Comparison of ENCODE assay signal across 26 cellular contexts in genomic region chr17:2909853-2910234, GRCh38.
DNase-seq lines count a peak whose midpoint lies in the region; ATAC-seq, FAIRE-seq and TF ChIP-seq lines count a peak whose summit lies in the region.
"Had no signal": no experiment of that assay in that cellular context is flagged by ENCODE, and none has a peak within 500 bp of the region (broad histone marks: within the 10 kb centered on the region; RNA-seq: fewer than 3 reads in every experiment).

No MANE protein-coding gene starts in this region.

- TF ChIP-seq CTCF in NB4 (IDR thresholded peaks at IDR 0.05; ENCODE audit: low read depth, low read length) (no peak), H1 (IDR thresholded peaks at IDR 0.05; ENCODE audit: control extremely low read depth in 1 of 3, insufficient read depth in 1 of 3, low read depth in 1 of 3, low read length in 3 of 3) (no peak), nephron progenitor cell (IDR thresholded peaks at IDR 0.05) (no peak)

- H4K5ac ChIP-seq in H1 (ENCODE audit: insufficient read length, low read depth, low read length), result no peak overlapping the region

- H3K27ac ChIP-seq in H1 (ENCODE audit: low read depth, low read length), result no peak overlapping the region
- H3K27ac ChIP-seq: ascending aorta, PC-9 had no signal

- no peak overlapping the region for H3K4ac ChIP-seq in H1 (replicated peaks; ENCODE audit: insufficient read length, low read depth, low read length)

- no peak overlapping the region for H3K56ac ChIP-seq in H1 (replicated peaks; ENCODE audit: insufficient read length, low read depth, low read length)

- H2BK15ac ChIP-seq in H1 (ENCODE audit: low read length), result no peak overlapping the region; the same call in 1 of the 2 replicates

- TF ChIP-seq EP300 in H1 (IDR thresholded peaks at IDR 0.05; ENCODE audit: borderline replicate concordance in 1 of 2, low read depth in 2 of 2, low read length in 2 of 2), result no peak

- H3K4me1 Mint-ChIP-seq in nephron progenitor cell, result peaks cover 55% of the 10 kb centered on the region

- CTCF ChIA-PET in H1 (lab: Charles Lee; ENCODE audit: partially characterized antibody), result interaction anchor here (0.9 to 1.1 kb wide), 3 partner anchors 11 to 83 kb away, joined by 3 to 4 read pairs (median 4); no protein-coding TSS in a partner anchor

- no peak overlapping the region for H3K4me2 ChIP-seq in H1 (ENCODE audit: insufficient read depth in 1 of 2, low read depth in 2 of 2, low read length in 2 of 2)
- H3K4me2 ChIP-seq: PC-9, smooth muscle cell had no signal

- no peak overlapping the region for H2BK120ac ChIP-seq in H1 (replicated peaks; ENCODE audit: low read depth, low read length)

- TF ChIP-seq RAD21 in H1 (IDR thresholded peaks at IDR 0.05 in 1 of 2, conservative IDR thresholded peaks at IDR 0.05 in 1 of 2; ENCODE audit: low read depth in 2 of 2, low read length in 2 of 2), result no peak

- DNase-seq in A172 (ENCODE audit: low spot score), result peak; percentile 12
- DNase-seq in NB4 (ENCODE audit: low read depth), result peak; percentile 45
- no peak for DNase-seq in H1 (ENCODE audit: low read depth in 1 of 2, low spot score in 2 of 2)
- no peak for DNase-seq in nephron progenitor cell
- no peak for DNase-seq in inferior parietal cortex (ENCODE audit: extremely low spot score)
- DNase-seq in NCI-H748 treated with DMSO at 0.1 percent for 48 hours (lab: John Stamatoyannopoulos, UW), result no peak
- no peak for DNase-seq in HCEC 1CT
- DNase-seq: activated CD4-positive, alpha-beta T cell treated with anti-CD3 and anti-CD28 coated beads for 36 hours; C1 segment of cervical spinal cord; central memory CD4-positive, alpha-beta T cell; DMS 273 treated with DMSO at 0.1 percent for 48 hours; dorsolateral prefrontal cortex; head of caudate nucleus; NCI-H187; PC-9; SHP77 treated with DMSO at 0.1 percent for 48 hours had no signal

- WGBS in H1 (ENCODE audit: extremely low coverage in 1 of 2, insufficient coverage in 1 of 2, insufficient read length in 1 of 2, insufficient replicate concordance in 2 of 2, low coverage in 1 of 2, low lambda C conversion rate in 2 of 2, missing lambda C conversion rate in 1 of 2), 2 experiments, result 92% methylated on average over 4 of the region's 4 CpGs; no CpG with 5 or more reads in 1 of the 2 experiments

- H4K8ac ChIP-seq in H1 (ENCODE audit: extremely low read depth, insufficient read depth, low read length), result no peak overlapping the region

- TF ChIP-seq POLR2A in NB4 (IDR thresholded peaks at IDR 0.05; ENCODE audit: extremely low read depth, insufficient read length), result no peak
- no peak for TF ChIP-seq POLR2A in H1 (IDR thresholded peaks at IDR 0.05; ENCODE audit: control extremely low read depth in 1 of 2, low read depth in 2 of 2, low read length in 2 of 2)

- no peak overlapping the region for H3K14ac ChIP-seq in H1 (ENCODE audit: insufficient read length)

- H3K9me3 Mint-ChIP-seq in nephron progenitor cell, result peaks cover 4% of the 10 kb centered on the region

- ATAC-seq in GM19328 (IDR thresholded peaks at IDR 0.05; ENCODE audit: unreplicated experiment), result no peak
- ATAC-seq: activated CD4-positive, alpha-beta T cell treated with anti-CD3 and anti-CD28 coated beads for 36 hours; activated T-cell treated with anti-CD3 and anti-CD28 coated beads, Interleukin-2, amount 50 U/mL, for 72 hours; left lobe of liver had no signal

- H2AFZ ChIP-seq in H1 (ENCODE audit: low read length), result no peak overlapping the region
- H2AFZ ChIP-seq: PC-9 had no signal

- H3K27me3 Mint-ChIP-seq in nephron progenitor cell (ENCODE audit: low read depth, poor library complexity), result peaks cover 11% of the 10 kb centered on the region
- H3K27me3 Mint-ChIP-seq: activated CD4-positive, alpha-beta T cell treated with anti-CD3 and anti-CD28 coated beads for 36 hours had no signal

- H3K27ac Mint-ChIP-seq in nephron progenitor cell, result peak overlapping the region; percentile 81
- H3K27ac Mint-ChIP-seq: activated CD4-positive, alpha-beta T cell treated with anti-CD3 and anti-CD28 coated beads for 36 hours; activated naive CD4-positive, alpha-beta T cell treated with anti-CD3 and anti-CD28 coated beads, Interleukin-2, amount 50 U/mL, for 72 hours; activated T-cell treated with anti-CD3 and anti-CD28 coated beads, Interleukin-2, amount 50 U/mL, for 72 hours; mesothelial cell of epicardium had no signal

- peaks cover 0 to 3% (median 0%) of the 10 kb centered on the region in 4 experiments; a peak in 1 of 7 replicates for H3K4me1 ChIP-seq in H1 (replicated peaks in 1 of 4; ENCODE audit: control insufficient read depth in 3 of 4, insufficient read depth in 4 of 4, low read length in 3 of 4)
- H3K4me1 ChIP-seq: ascending aorta, transverse colon had no signal

- peaks cover 0 to 7% of the 10 kb centered on the region in 2 experiments; a peak in 1 of 4 replicates for H3K79me2 ChIP-seq in H1 (ENCODE audit: control insufficient read depth in 1 of 2, insufficient read depth in 2 of 2, low read length in 2 of 2)

- no peaks in the 10 kb centered on the region for H3K27me3 ChIP-seq in H1 (replicated peaks in 1 of 4; ENCODE audit: control insufficient read depth in 3 of 4, extremely low read depth in 1 of 4, insufficient read depth in 3 of 4, low read length in 3 of 4)
- H3K27me3 ChIP-seq: ascending aorta, dorsolateral prefrontal cortex, transverse colon had no signal

- no peak overlapping the region for H3K23ac ChIP-seq in H1 (ENCODE audit: insufficient read length)

- H3K18ac ChIP-seq in H1 (ENCODE audit: extremely low read depth, low read length), result no peak overlapping the region

- no peak overlapping the region for H2BK12ac ChIP-seq in H1 (ENCODE audit: low read depth, low read length)

- no peak overlapping the region for H2AK5ac ChIP-seq in H1 (ENCODE audit: low read depth, low read length)

- peak overlapping the region; percentile 8; the same call in 1 of the 2 replicates for H2BK5ac ChIP-seq in H1 (ENCODE audit: low read depth, low read length)

- no peaks in the 10 kb centered on the region for H3K23me2 ChIP-seq in H1 (ENCODE audit: low read depth, low read length)

- no peak overlapping the region for H3K4me3 Mint-ChIP-seq in nephron progenitor cell
- H3K4me3 Mint-ChIP-seq: activated CD4-positive, alpha-beta T cell treated with anti-CD3 and anti-CD28 coated beads for 36 hours; activated T-cell treated with anti-CD3 and anti-CD28 coated beads, Interleukin-2, amount 50 U/mL, for 72 hours; mesothelial cell of epicardium had no signal

- no peak overlapping the region for H4K91ac ChIP-seq in H1 (replicated peaks; ENCODE audit: insufficient read length, low read length)

- H3K4me3 ChIP-seq in NB4 (ENCODE audit: low read depth, low read length), result no peak overlapping the region
- H3K4me3 ChIP-seq in H1 (ENCODE audit: extremely low read depth in 1 of 4, insufficient read depth in 2 of 4, low read depth in 3 of 4, low read length in 4 of 4), result no peak overlapping the region
- H3K4me3 ChIP-seq: ascending aorta, dorsolateral prefrontal cortex, PC-9, smooth muscle cell, transverse colon had no signal

- FAIRE-seq in H1 (lab: Jason Lieb, UNC), result no peak
- FAIRE-seq: H54, TTC549 had no signal

- peaks cover 0 to 3% of the 10 kb centered on the region in 2 experiments; a peak in 1 of 4 replicates for H3K9me3 ChIP-seq in H1 (ENCODE audit: insufficient read depth in 2 of 2, low read depth in 1 of 2, low read length in 1 of 2)
- H3K9me3 ChIP-seq: ascending aorta, transverse colon had no signal

- H3K9ac ChIP-seq in H1 (replicated peaks in 1 of 4; ENCODE audit: extremely low read depth in 1 of 4, low read depth in 3 of 4, low read length in 3 of 4), result no peak overlapping the region

- H3K36me3 ChIP-seq in H1 (ENCODE audit: control insufficient read depth in 2 of 4, insufficient read depth in 4 of 4, low read length in 3 of 4), result peaks cover 0 to 12% (median 4%) of the 10 kb centered on the region in 4 experiments; a peak in 6 of 8 replicates
- H3K36me3 ChIP-seq: ascending aorta, transverse colon had no signal

- H3K79me1 ChIP-seq in H1 (ENCODE audit: low read depth, low read length), result peaks cover 2% of the 10 kb centered on the region; the same call in 1 of the 2 replicates

- no peaks in the 10 kb centered on the region for H3K36me3 Mint-ChIP-seq in nephron progenitor cell (ENCODE audit: low read depth)
- H3K36me3 Mint-ChIP-seq: mesothelial cell of epicardium had no signal

- POLR2A ChIA-PET in H1 (lab: Charles Lee; ENCODE audit: partially characterized antibody), result interaction anchor here (0.5 kb wide), 1 partner anchor 14 kb away, joined by 5 read pairs; no protein-coding TSS in a partner anchor

- peaks cover 2 to 15% of the 10 kb centered on the region in 2 experiments for H4K20me1 ChIP-seq in H1 (replicated peaks in 1 of 2; ENCODE audit: control insufficient read depth in 1 of 2, insufficient read depth in 2 of 2, low read length in 2 of 2)

- no peak overlapping the region for H2BK20ac ChIP-seq in H1 (ENCODE audit: low read length)

TF ChIP-seq in H1, 55 proteins besides CTCF, POLR2A, EP300 and RAD21:
- TF ChIP-seq TBP (IDR thresholded peaks at IDR 0.05; ENCODE audit: low read depth, low read length) (no peak), GTF2F1 (IDR thresholded peaks at IDR 0.05; ENCODE audit: borderline replicate concordance, low read depth, low read length) (no peak), CHD1 (IDR thresholded peaks at IDR 0.05; ENCODE audit: low read depth, low read length) (no peak), RFX5 (IDR thresholded peaks at IDR 0.05; ENCODE audit: borderline replicate concordance, low read depth, low read length) (no peak), SP4 (IDR thresholded peaks at IDR 0.05; ENCODE audit: low read length) (no peak), SIN3A (conservative IDR thresholded peaks at IDR 0.05 in 1 of 2, IDR thresholded peaks at IDR 0.05 in 1 of 2; ENCODE audit: low read depth in 1 of 2, low read length in 2 of 2) (no peak), KDM1A (IDR thresholded peaks at IDR 0.05; ENCODE audit: borderline replicate concordance, low read length) (no peak)

Comparison
In these comparisons a context has a peak if more than half of its experiments do, and no peak if none do; other contexts are left out.
1. DNase-seq: peak in A172 (single experiment) and NB4 (single experiment); none in H1 (0 of 2), nephron progenitor cell (single experiment), inferior parietal cortex (single experiment), NCI-H748 treated with DMSO at 0.1 percent for 48 hours (single experiment) and HCEC 1CT (single experiment).